ENCODE assay signal across 8 cellular contexts in the genomic region with DNA sequence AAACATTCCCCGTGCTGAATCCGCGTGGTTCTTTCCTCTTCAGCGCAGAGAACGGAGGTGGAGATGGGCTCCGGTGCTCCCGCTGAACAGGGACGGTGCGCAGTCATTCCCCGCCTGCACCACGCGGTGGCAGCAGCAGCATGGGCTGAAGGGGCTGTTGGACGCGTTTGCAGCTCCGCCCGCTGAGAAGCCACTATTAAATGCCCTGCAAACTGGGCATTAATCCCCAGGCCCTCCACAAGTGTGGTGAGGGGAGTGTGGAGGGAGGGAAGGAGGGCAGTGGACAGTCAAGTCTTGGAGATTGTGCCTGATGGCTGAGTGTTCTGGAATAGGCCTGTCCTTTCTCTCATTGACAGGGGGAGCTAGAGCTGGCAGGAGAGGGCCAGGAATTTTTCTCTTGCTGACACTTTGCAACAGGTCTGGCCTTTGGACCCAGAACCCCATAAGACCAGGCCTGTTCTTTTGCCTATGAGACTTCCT.
DNase-seq lines count a peak whose midpoint lies in the region; ATAC-seq and FAIRE-seq lines count a peak whose summit lies in the region.

No MANE protein-coding gene starts in this region.

- H3K9me3 Mint-ChIP-seq in activated naive CD4-positive, alpha-beta T cell treated with anti-CD3 and anti-CD28 coated beads, Interleukin-2, amount 50 U/mL, for 72 hours, result no peaks in the 10 kb centered on the region

- intact Hi-C loops in cardiac septum (cut with DNase I) (loop anchor here (5.0 kb wide), 2 partner anchors 364 to 884 kb away; no protein-coding TSS in a partner anchor), posterior cingulate gyrus (cut with DNase I) (loop anchor here (2.0 kb wide), 1 partner anchor 900 kb away; no protein-coding TSS in a partner anchor)

- no peaks in the 10 kb centered on the region for H3K36me3 Mint-ChIP-seq in activated naive CD4-positive, alpha-beta T cell treated with anti-CD3 and anti-CD28 coated beads, Interleukin-2, amount 50 U/mL, for 72 hours

- H3K27ac Mint-ChIP-seq in activated naive CD4-positive, alpha-beta T cell treated with anti-CD3 and anti-CD28 coated beads, Interleukin-2, amount 50 U/mL, for 72 hours, result no peak overlapping the region

- peak; percentile 75 to 88 for ATAC-seq in activated naive CD4-positive, alpha-beta T cell treated with anti-CD3 and anti-CD28 coated beads, Interleukin-2, amount 50 U/mL, for 72 hours

- DNase-seq in GDM1 (lab: John Stamatoyannopoulos, UW) (peak; percentile 67), H4 (ENCODE audit: low spot score) (peak; percentile 91), LHCN-M2 (ENCODE audit: low read depth) (peak; percentile 66), SKM-1 (lab: John Stamatoyannopoulos, UW; ENCODE audit: unreplicated experiment) (peak; percentile 60), cardiac septum (ENCODE audit: low spot score) (peak; percentile 91), posterior cingulate gyrus (peak; percentile 76 to 98 (median 88)), urothelium cell line (ENCODE audit: low spot score) (peak; percentile 90)
- DNase-seq in activated naive CD4-positive, alpha-beta T cell treated with anti-CD3 and anti-CD28 coated beads, Interleukin-2, amount 50 U/mL, for 72 hours (ENCODE audit: low spot score in 2 of 2), result peak; percentile 60 to 81

- FAIRE-seq in urothelium cell line (lab: Jason Lieb, UNC), result peak; percentile 99

Comparison
In these comparisons a context has a peak if more than half of its experiments do, and no peak if none do; other contexts are left out.
1. Peak in every context shown above with its lines: DNase-seq and ATAC-seq.